22 cellular contexts compared by ENCODE assay signal in the genomic region with DNA sequence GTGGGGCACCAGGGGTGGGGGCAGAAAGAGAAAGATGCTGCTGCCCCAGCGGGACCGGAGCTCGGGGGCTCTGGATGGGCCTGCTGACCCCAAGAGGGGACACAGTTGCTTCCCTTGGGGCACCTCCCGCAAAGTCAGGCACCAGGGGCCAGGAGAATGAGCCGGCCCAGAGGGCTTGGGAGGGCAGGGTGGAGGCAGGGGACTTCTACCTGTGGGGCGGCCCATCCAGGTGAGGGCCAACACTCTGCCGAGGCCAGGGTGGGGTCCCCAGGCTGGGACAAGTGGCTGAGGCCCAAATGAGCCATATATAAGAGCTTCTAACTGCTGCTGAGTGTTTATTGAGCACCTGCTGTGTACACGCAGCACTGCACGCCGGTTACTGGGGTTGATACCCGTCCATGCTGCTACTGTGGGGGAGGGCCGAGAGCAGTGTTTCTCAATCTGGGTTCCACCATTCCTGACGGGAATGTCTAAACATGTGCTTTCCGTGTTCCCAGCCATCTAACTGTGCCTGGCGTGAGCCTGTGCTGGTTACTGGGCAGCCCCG.
DNase-seq lines count a peak whose midpoint lies in the region; ATAC-seq and TF ChIP-seq lines count a peak whose summit lies in the region.
"Had no signal": no experiment of that assay in that cellular context is flagged by ENCODE, and none has a peak within 500 bp of the region (broad histone marks: within the 10 kb centered on the region; RNA-seq: fewer than 3 reads in every experiment).

No MANE protein-coding gene starts in this region.

- no peaks in the 10 kb centered on the region for H3K9me3 ChIP-seq in right cardiac atrium (ENCODE audit: control insufficient read depth, low read length)
- H3K9me3 ChIP-seq: mucosa of descending colon, neutrophil, SJCRH30, transverse colon had no signal

- TF ChIP-seq CTCF in WTC11 (IDR thresholded peaks at IDR 0.05): no peak

- no peaks in the 10 kb centered on the region for H3K36me3 Mint-ChIP-seq in activated naive CD4-positive, alpha-beta T cell treated with anti-CD3 and anti-CD28 coated beads, Interleukin-2, amount 50 U/mL, for 72 hours
- H3K36me3 Mint-ChIP-seq in WTC11: no peaks in the 10 kb centered on the region
- H3K36me3 Mint-ChIP-seq: activated naive CD8-positive, alpha-beta T cell had no signal

- no peaks in the 10 kb centered on the region for H3K27me3 Mint-ChIP-seq in WTC11 (ENCODE audit: low read depth)
- H3K27me3 Mint-ChIP-seq: activated naive CD8-positive, alpha-beta T cell; stimulated activated naive CD8-positive, alpha-beta T cell treated with anti-CD3 and anti-CD28 coated beads, Interleukin-15, Interleukin-2, amounts not matched to agents 100 ng/mL and 50 ng/mL, for 24 hours had no signal

- no peak overlapping the region for H3K4me3 Mint-ChIP-seq in WTC11
- H3K4me3 Mint-ChIP-seq: activated naive CD8-positive, alpha-beta T cell; dendritic cell treated with granulocyte-macrophage colony-stimulating factor and Interleukin-4, amounts not matched to agents 40 ng/mL and 50 ng/mL, for 4 days; stimulated activated naive CD8-positive, alpha-beta T cell treated with anti-CD3 and anti-CD28 coated beads, Interleukin-15, Interleukin-2, amounts not matched to agents 100 ng/mL and 50 ng/mL, for 24 hours had no signal

- peaks cover 36% of the 10 kb centered on the region for H3K4me1 Mint-ChIP-seq in WTC11

- peak; percentile 0 to 38 for DNase-seq in activated naive CD4-positive, alpha-beta T cell treated with anti-CD3 and anti-CD28 coated beads, Interleukin-2, amount 50 U/mL, for 72 hours (ENCODE audit: low spot score in 2 of 2)
- no peak for DNase-seq in activated naive CD4-positive, alpha-beta T cell treated with anti-CD3 and anti-CD28 coated beads, Interleukin-2, amount 50 U/mL, for 16 hours
- peak; percentile 9 for DNase-seq in WTC11 (ENCODE audit: low spot score)
- DNase-seq in right cardiac atrium: peak; percentile 7 to 53 (median 21)
- DNase-seq in sciatic nerve (ENCODE audit: low spot score): peak; percentile 49
- no peak for DNase-seq in COLO829 (ENCODE audit: low spot score)
- DNase-seq in NK-92 treated with Interleukin-12 subunit alpha and Interleukin-12 subunit beta, amount 100 ng/mL, for 24 hours (lab: John Stamatoyannopoulos, UW): no peak
- no peak for DNase-seq in T-helper 9 cell
- DNase-seq: activated CD4-positive, CD25-positive, alpha-beta regulatory T cell; foreskin fibroblast; KG1; NCI-H1694 treated with DMSO at 0.1 percent for 48 hours; NCI-H748 treated with DMSO at 0.1 percent for 48 hours; SJCRH30; stimulated activated CD4-positive, alpha-beta T cell treated with anti-CD3 and anti-CD28 coated beads, Interleukin-1b, Interleukin-23, amount 100 ng/mL, for 48 hours; T-helper 2 cell; transverse colon had no signal

- H3K27ac Mint-ChIP-seq in activated naive CD4-positive, alpha-beta T cell treated with anti-CD3 and anti-CD28 coated beads, Interleukin-2, amount 50 U/mL, for 72 hours: no peak overlapping the region
- H3K27ac Mint-ChIP-seq in WTC11: no peak overlapping the region
- H3K27ac Mint-ChIP-seq: activated naive CD8-positive, alpha-beta T cell; dendritic cell treated with granulocyte-macrophage colony-stimulating factor and Interleukin-4, amounts not matched to agents 40 ng/mL and 50 ng/mL, for 4 days; stimulated activated naive CD8-positive, alpha-beta T cell treated with anti-CD3 and anti-CD28 coated beads, Interleukin-15, Interleukin-2, amounts not matched to agents 100 ng/mL and 50 ng/mL, for 24 hours had no signal

- no peaks in the 10 kb centered on the region for H3K4me1 ChIP-seq in right cardiac atrium (ENCODE audit: control insufficient read depth, insufficient read depth, low read length)

- WGBS in right cardiac atrium: 95% methylated on average over 16 of the region's 16 CpGs

- H3K27me3 ChIP-seq in right cardiac atrium (ENCODE audit: control insufficient read depth, insufficient read depth): no peaks in the 10 kb centered on the region
- H3K27me3 ChIP-seq: SJCRH30, transverse colon had no signal

- no peaks in the 10 kb centered on the region for H3K9me3 Mint-ChIP-seq in activated naive CD4-positive, alpha-beta T cell treated with anti-CD3 and anti-CD28 coated beads, Interleukin-2, amount 50 U/mL, for 72 hours
- H3K9me3 Mint-ChIP-seq in WTC11: no peaks in the 10 kb centered on the region
- H3K9me3 Mint-ChIP-seq: dendritic cell treated with granulocyte-macrophage colony-stimulating factor and Interleukin-4, amounts not matched to agents 40 ng/mL and 50 ng/mL, for 4 days; stimulated activated naive CD8-positive, alpha-beta T cell treated with anti-CD3 and anti-CD28 coated beads, Interleukin-15, Interleukin-2, amounts not matched to agents 100 ng/mL and 50 ng/mL, for 24 hours had no signal

- H3K4me3 ChIP-seq in right cardiac atrium (ENCODE audit: low read length): no peak overlapping the region
- H3K4me3 ChIP-seq: mucosa of descending colon, SJCRH30, transverse colon had no signal

- no peak overlapping the region for H3K27ac ChIP-seq in right cardiac atrium (ENCODE audit: low read length)
- H3K27ac ChIP-seq: neutrophil, SJCRH30, transverse colon had no signal

- POLR2A ChIA-PET in WTC11 (lab: Charles Lee): interaction anchor here (1.5 kb wide), 1 partner anchor 19 kb away, joined by 4 read pairs; no protein-coding TSS in a partner anchor

- ATAC-seq in activated naive CD4-positive, alpha-beta T cell treated with anti-CD3 and anti-CD28 coated beads, Interleukin-2, amount 50 U/mL, for 72 hours: no peak
- ATAC-seq in WTC11 (no peak), right cardiac atrium (no peak), sciatic nerve (no peak)
- ATAC-seq: mucosa of descending colon had no signal

- CTCF ChIA-PET in WTC11 (lab: Charles Lee): interaction anchor here (1.5 to 14.8 kb wide), 3 partner anchors 17 to 214 kb away, joined by 5 to 229 read pairs (median 14); no protein-coding TSS in a partner anchor

- intact Hi-C loops in right cardiac atrium (cut with DNase I) (no loop called here), sciatic nerve (cut with DNase I) (no loop called here)

TF ChIP-seq in WTC11, 78 proteins besides CTCF, POLR2A, EP300 and RAD21 (continues in another document):
- TF ChIP-seq, protein P1, sequence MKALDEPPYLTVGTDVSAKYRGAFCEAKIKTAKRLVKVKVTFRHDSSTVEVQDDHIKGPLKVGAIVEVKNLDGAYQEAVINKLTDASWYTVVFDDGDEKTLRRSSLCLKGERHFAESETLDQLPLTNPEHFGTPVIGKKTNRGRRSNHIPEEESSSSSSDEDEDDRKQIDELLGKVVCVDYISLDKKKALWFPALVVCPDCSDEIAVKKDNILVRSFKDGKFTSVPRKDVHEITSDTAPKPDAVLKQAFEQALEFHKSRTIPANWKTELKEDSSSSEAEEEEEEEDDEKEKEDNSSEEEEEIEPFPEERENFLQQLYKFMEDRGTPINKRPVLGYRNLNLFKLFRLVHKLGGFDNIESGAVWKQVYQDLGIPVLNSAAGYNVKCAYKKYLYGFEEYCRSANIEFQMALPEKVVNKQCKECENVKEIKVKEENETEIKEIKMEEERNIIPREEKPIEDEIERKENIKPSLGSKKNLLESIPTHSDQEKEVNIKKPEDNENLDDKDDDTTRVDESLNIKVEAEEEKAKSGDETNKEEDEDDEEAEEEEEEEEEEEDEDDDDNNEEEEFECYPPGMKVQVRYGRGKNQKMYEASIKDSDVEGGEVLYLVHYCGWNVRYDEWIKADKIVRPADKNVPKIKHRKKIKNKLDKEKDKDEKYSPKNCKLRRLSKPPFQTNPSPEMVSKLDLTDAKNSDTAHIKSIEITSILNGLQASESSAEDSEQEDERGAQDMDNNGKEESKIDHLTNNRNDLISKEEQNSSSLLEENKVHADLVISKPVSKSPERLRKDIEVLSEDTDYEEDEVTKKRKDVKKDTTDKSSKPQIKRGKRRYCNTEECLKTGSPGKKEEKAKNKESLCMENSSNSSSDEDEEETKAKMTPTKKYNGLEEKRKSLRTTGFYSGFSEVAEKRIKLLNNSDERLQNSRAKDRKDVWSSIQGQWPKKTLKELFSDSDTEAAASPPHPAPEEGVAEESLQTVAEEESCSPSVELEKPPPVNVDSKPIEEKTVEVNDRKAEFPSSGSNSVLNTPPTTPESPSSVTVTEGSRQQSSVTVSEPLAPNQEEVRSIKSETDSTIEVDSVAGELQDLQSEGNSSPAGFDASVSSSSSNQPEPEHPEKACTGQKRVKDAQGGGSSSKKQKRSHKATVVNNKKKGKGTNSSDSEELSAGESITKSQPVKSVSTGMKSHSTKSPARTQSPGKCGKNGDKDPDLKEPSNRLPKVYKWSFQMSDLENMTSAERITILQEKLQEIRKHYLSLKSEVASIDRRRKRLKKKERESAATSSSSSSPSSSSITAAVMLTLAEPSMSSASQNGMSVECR (CRISPR knock-in tag; IDR thresholded peaks at IDR 0.05; ENCODE audit: borderline replicate concordance): no peak
- TF ChIP-seq, protein P2, sequence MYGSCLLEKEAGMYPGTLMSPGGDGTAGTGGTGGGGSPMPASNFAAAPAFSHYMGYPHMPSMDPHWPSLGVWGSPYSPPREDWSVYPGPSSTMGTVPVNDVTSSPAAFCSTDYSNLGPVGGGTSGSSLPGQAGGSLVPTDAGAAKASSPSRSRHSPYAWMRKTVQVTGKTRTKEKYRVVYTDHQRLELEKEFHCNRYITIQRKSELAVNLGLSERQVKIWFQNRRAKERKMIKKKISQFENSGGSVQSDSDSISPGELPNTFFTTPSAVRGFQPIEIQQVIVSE (CRISPR knock-in tag; IDR thresholded peaks at IDR 0.05; ENCODE audit: borderline replicate concordance): no peak
- no peak for TF ChIP-seq ZNF232 (CRISPR knock-in tag; IDR thresholded peaks at IDR 0.05)
- TF ChIP-seq, protein P3, sequence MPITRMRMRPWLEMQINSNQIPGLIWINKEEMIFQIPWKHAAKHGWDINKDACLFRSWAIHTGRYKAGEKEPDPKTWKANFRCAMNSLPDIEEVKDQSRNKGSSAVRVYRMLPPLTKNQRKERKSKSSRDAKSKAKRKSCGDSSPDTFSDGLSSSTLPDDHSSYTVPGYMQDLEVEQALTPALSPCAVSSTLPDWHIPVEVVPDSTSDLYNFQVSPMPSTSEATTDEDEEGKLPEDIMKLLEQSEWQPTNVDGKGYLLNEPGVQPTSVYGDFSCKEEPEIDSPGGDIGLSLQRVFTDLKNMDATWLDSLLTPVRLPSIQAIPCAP (CRISPR knock-in tag; IDR thresholded peaks at IDR 0.05): no peak
- TF ChIP-seq ETV6 (CRISPR knock-in tag; IDR thresholded peaks at IDR 0.05): no peak
- TF ChIP-seq ZNF263 (CRISPR knock-in tag; IDR thresholded peaks at IDR 0.05; ENCODE audit: low read depth): no peak
- no peak for TF ChIP-seq ZNF671 (CRISPR knock-in tag; IDR thresholded peaks at IDR 0.05)
- TF ChIP-seq, protein P4, sequence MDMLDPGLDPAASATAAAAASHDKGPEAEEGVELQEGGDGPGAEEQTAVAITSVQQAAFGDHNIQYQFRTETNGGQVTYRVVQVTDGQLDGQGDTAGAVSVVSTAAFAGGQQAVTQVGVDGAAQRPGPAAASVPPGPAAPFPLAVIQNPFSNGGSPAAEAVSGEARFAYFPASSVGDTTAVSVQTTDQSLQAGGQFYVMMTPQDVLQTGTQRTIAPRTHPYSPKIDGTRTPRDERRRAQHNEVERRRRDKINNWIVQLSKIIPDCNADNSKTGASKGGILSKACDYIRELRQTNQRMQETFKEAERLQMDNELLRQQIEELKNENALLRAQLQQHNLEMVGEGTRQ (CRISPR knock-in tag; IDR thresholded peaks at IDR 0.05): no peak
- TF ChIP-seq GTF2I (CRISPR knock-in tag; conservative IDR thresholded peaks at IDR 0.05): no peak
- no peak for TF ChIP-seq CREB1 (CRISPR knock-in tag; IDR thresholded peaks at IDR 0.05)

Comparison
In these comparisons a context has a peak if more than half of its experiments do, and no peak if none do; other contexts are left out.
1. DNase-seq: peak in activated naive CD4-positive, alpha-beta T cell treated with anti-CD3 and anti-CD28 coated beads, Interleukin-2, amount 50 U/mL, for 72 hours (2 of 2), WTC11 (single experiment), right cardiac atrium (3 of 3) and sciatic nerve (single experiment); none in activated naive CD4-positive, alpha-beta T cell treated with anti-CD3 and anti-CD28 coated beads, Interleukin-2, amount 50 U/mL, for 16 hours (single experiment), COLO829 (single experiment), NK-92 treated with Interleukin-12 subunit alpha and Interleukin-12 subunit beta, amount 100 ng/mL, for 24 hours (single experiment) and T-helper 9 cell (single experiment).